11 cellular contexts compared by ENCODE assay signal in genomic region chr20:49290608-49291191, GRCh38. TPM values are rescaled to one million over a fixed set of nuclear protein-coding genes. Genes with fewer than 3 reads are reported as not detected.
A peak's percentile ranks its signal among the peaks of the same experiment; 100 is the strongest.
DNase-seq lines count a peak whose midpoint lies in the region; ATAC-seq and TF ChIP-seq lines count a peak whose summit lies in the region.
"Had no signal": no experiment of that assay in that cellular context is flagged by ENCODE, and none has a peak within 500 bp of the region (broad histone marks: within the 10 kb centered on the region; RNA-seq: fewer than 3 reads in every experiment).

No MANE protein-coding gene starts in this region.

- no peaks in the 10 kb centered on the region for H3K9me2 ChIP-seq in OCI-LY7 (ENCODE audit: insufficient read depth, low read length)

- DNase-seq in activated naive CD4-positive, alpha-beta T cell treated with anti-CD3 and anti-CD28 coated beads, Interleukin-2, amount 10 ng/mL, durations not matched to agents 7 days and 5 days = no peak
- DNase-seq in activated naive CD4-positive, alpha-beta T cell treated with anti-CD3 and anti-CD28 coated beads for 36 hours = no peak
- DNase-seq in OCI-LY7 (ENCODE audit: low spot score) = peak; percentile 9
- no peak for DNase-seq in stimulated activated naive CD8-positive, alpha-beta T cell treated with anti-CD3 and anti-CD28 coated beads, Interleukin-15, Interleukin-2, amounts not matched to agents 100 U/mL and 50 U/mL, for 24 hours
- no peak for DNase-seq in NCI-H2227 treated with DMSO at 0.1 percent for 48 hours (lab: John Stamatoyannopoulos, UW)
- DNase-seq: central memory CD4-positive, alpha-beta T cell; GM23248; NCI-H2029 had no signal

- H2AFZ ChIP-seq in OCI-LY7 (ENCODE audit: low read length) = no peak overlapping the region
- H2AFZ ChIP-seq: GM23248 had no signal

- peaks cover 31% of the 10 kb centered on the region for H3K9me3 Mint-ChIP-seq in activated naive CD4-positive, alpha-beta T cell treated with anti-CD3 and anti-CD28 coated beads, Interleukin-2, amount 10 ng/mL, durations not matched to agents 7 days and 5 days
- H3K9me3 Mint-ChIP-seq in activated naive CD4-positive, alpha-beta T cell treated with anti-CD3 and anti-CD28 coated beads for 36 hours = peaks cover 11% of the 10 kb centered on the region
- peaks cover 20% of the 10 kb centered on the region for H3K9me3 Mint-ChIP-seq in dendritic cell treated with granulocyte-macrophage colony-stimulating factor and Interleukin-4, amounts not matched to agents 40 ng/mL and 50 ng/mL, for 4 days

- POLR2A ChIA-PET in OCI-LY7 (lab: Charles Lee) = interaction anchor here (1.2 kb wide), 1 partner anchor 11 kb away, joined by 4 read pairs; no protein-coding TSS in a partner anchor

- peaks cover 79% of the 10 kb centered on the region for H3K36me3 Mint-ChIP-seq in activated naive CD4-positive, alpha-beta T cell treated with anti-CD3 and anti-CD28 coated beads, Interleukin-2, amount 10 ng/mL, durations not matched to agents 7 days and 5 days
- peaks cover 69% of the 10 kb centered on the region for H3K36me3 Mint-ChIP-seq in activated naive CD4-positive, alpha-beta T cell treated with anti-CD3 and anti-CD28 coated beads for 36 hours (ENCODE audit: low read depth)
- peaks cover 89% of the 10 kb centered on the region for H3K36me3 Mint-ChIP-seq in dendritic cell treated with granulocyte-macrophage colony-stimulating factor and Interleukin-4, amounts not matched to agents 40 ng/mL and 50 ng/mL, for 4 days (ENCODE audit: low read depth)

- intact Hi-C loops in activated naive CD4-positive, alpha-beta T cell treated with anti-CD3 and anti-CD28 coated beads for 36 hours (cut with micrococcal nuclease) = no loop called here
- intact Hi-C loops in OCI-LY7 (cut with micrococcal nuclease; ENCODE audit: unreplicated experiment) = no loop called here
- intact Hi-C loops in dendritic cell treated with granulocyte-macrophage colony-stimulating factor and Interleukin-4, amounts not matched to agents 40 ng/mL and 50 ng/mL, for 4 days (cut with micrococcal nuclease) = no loop called here

- no peaks in the 10 kb centered on the region for H3K9me3 ChIP-seq in OCI-LY7 (ENCODE audit: low read length)

- H3K27me3 Mint-ChIP-seq in activated naive CD4-positive, alpha-beta T cell treated with anti-CD3 and anti-CD28 coated beads, Interleukin-2, amount 10 ng/mL, durations not matched to agents 7 days and 5 days = no peaks in the 10 kb centered on the region
- H3K27me3 Mint-ChIP-seq in activated naive CD4-positive, alpha-beta T cell treated with anti-CD3 and anti-CD28 coated beads for 36 hours (ENCODE audit: low read depth) = no peaks in the 10 kb centered on the region
- H3K27me3 Mint-ChIP-seq in dendritic cell treated with granulocyte-macrophage colony-stimulating factor and Interleukin-4, amounts not matched to agents 40 ng/mL and 50 ng/mL, for 4 days = no peaks in the 10 kb centered on the region

- BruUV-seq in OCI-LY7 (replicated peaks; lab: Mats Ljungman, UMichigan) = no TSS peak

- H3K4me1 Mint-ChIP-seq in activated naive CD4-positive, alpha-beta T cell treated with anti-CD3 and anti-CD28 coated beads, Interleukin-2, amount 10 ng/mL, durations not matched to agents 7 days and 5 days = peaks cover 18% of the 10 kb centered on the region
- peaks cover 24% of the 10 kb centered on the region for H3K4me1 Mint-ChIP-seq in activated naive CD4-positive, alpha-beta T cell treated with anti-CD3 and anti-CD28 coated beads for 36 hours (ENCODE audit: low read depth)
- H3K4me1 Mint-ChIP-seq in dendritic cell treated with granulocyte-macrophage colony-stimulating factor and Interleukin-4, amounts not matched to agents 40 ng/mL and 50 ng/mL, for 4 days (ENCODE audit: low read depth) = peaks cover 28% of the 10 kb centered on the region

- peaks cover 17% of the 10 kb centered on the region for H3K4me1 ChIP-seq in OCI-LY7 (ENCODE audit: insufficient read depth, low read length, poor library complexity, severe bottlenecking)

- H3K79me2 ChIP-seq in OCI-LY7 (ENCODE audit: insufficient read depth, low read depth, low read length) = peaks cover 30% of the 10 kb centered on the region

- no peak overlapping the region for H3K4me3 ChIP-seq in OCI-LY7 (ENCODE audit: low read depth, low read length, poor library complexity, severe bottlenecking)
- H3K4me3 ChIP-seq: GM23248 had no signal

- H3K27ac ChIP-seq in OCI-LY7 (ENCODE audit: low read depth, low read length, poor library complexity, severe bottlenecking) = no peak overlapping the region
- H3K27ac ChIP-seq: GM23248 had no signal

- no peak overlapping the region for H3K4me2 ChIP-seq in OCI-LY7 (ENCODE audit: low read length)

- peak; percentile 4 for ATAC-seq in stimulated activated naive CD8-positive, alpha-beta T cell treated with anti-CD3 and anti-CD28 coated beads, Interleukin-15, Interleukin-2, amounts not matched to agents 100 U/mL and 50 U/mL, for 24 hours
- ATAC-seq in GM21390 (IDR thresholded peaks at IDR 0.05; ENCODE audit: unreplicated experiment) (no peak), GM19397 (IDR thresholded peaks at IDR 0.05; ENCODE audit: unreplicated experiment) (no peak)

- CTCF ChIA-PET in activated naive CD4-positive, alpha-beta T cell treated with anti-CD3 and anti-CD28 coated beads, Interleukin-2, amount 10 ng/mL, durations not matched to agents 7 days and 5 days (lab: Charles Lee) = no interaction called here
- CTCF ChIA-PET in activated naive CD4-positive, alpha-beta T cell treated with anti-CD3 and anti-CD28 coated beads for 36 hours (lab: Charles Lee) = no interaction called here
- CTCF ChIA-PET in OCI-LY7 (lab: Charles Lee; ENCODE audit: unreplicated experiment) = no interaction called here

- peaks cover 87% of the 10 kb centered on the region for H3K36me3 ChIP-seq in OCI-LY7 (ENCODE audit: insufficient read depth, low read length)

- peak overlapping the region; percentile 24 for H3K27ac Mint-ChIP-seq in activated naive CD4-positive, alpha-beta T cell treated with anti-CD3 and anti-CD28 coated beads, Interleukin-2, amount 10 ng/mL, durations not matched to agents 7 days and 5 days
- no peak overlapping the region for H3K27ac Mint-ChIP-seq in activated naive CD4-positive, alpha-beta T cell treated with anti-CD3 and anti-CD28 coated beads for 36 hours
- H3K27ac Mint-ChIP-seq in dendritic cell treated with granulocyte-macrophage colony-stimulating factor and Interleukin-4, amounts not matched to agents 40 ng/mL and 50 ng/mL, for 4 days = peak overlapping the region; percentile 0

- no peak for TF ChIP-seq CTCF in OCI-LY7 (conservative IDR thresholded peaks at IDR 0.05; ENCODE audit: low read length)

- H3K4me3 Mint-ChIP-seq in activated naive CD4-positive, alpha-beta T cell treated with anti-CD3 and anti-CD28 coated beads, Interleukin-2, amount 10 ng/mL, durations not matched to agents 7 days and 5 days = no peak overlapping the region
- no peak overlapping the region for H3K4me3 Mint-ChIP-seq in activated naive CD4-positive, alpha-beta T cell treated with anti-CD3 and anti-CD28 coated beads for 36 hours
- H3K4me3 Mint-ChIP-seq in dendritic cell treated with granulocyte-macrophage colony-stimulating factor and Interleukin-4, amounts not matched to agents 40 ng/mL and 50 ng/mL, for 4 days = no peak overlapping the region

- peaks cover 36% of the 10 kb centered on the region for H4K20me1 ChIP-seq in OCI-LY7 (ENCODE audit: insufficient read depth, low read length)

RNA-seq across cellular contexts. Expression of gene ZNFX1, which starts 12.8 kb away (rescaled TPM):
- total RNA-seq in activated naive CD4-positive, alpha-beta T cell treated with anti-CD3 and anti-CD28 coated beads for 36 hours = 10 to 100 TPM; 18.2 to 19.0 TPM
- total RNA-seq in OCI-LY7 (2014; rRNA removed; shearing (Covaris generic)) = 14.9 and 15.1 TPM in 2 replicates
- 17.1 and 17.6 TPM in 2 replicates for total RNA-seq in OCI-LY7 (2022)
